ENCODE assay signal across 8 cellular contexts in genomic region chr1:39214714-39214997, GRCh38. TPM values are rescaled to one million over a fixed set of nuclear protein-coding genes. Genes with fewer than 3 reads are reported as not detected.
A peak's percentile ranks its signal among the peaks of the same experiment; 100 is the strongest.
DNase-seq lines count a peak whose midpoint lies in the region; ATAC-seq, FAIRE-seq and TF ChIP-seq lines count a peak whose summit lies in the region.

No MANE protein-coding gene starts in this region.

- FAIRE-seq in K562 (lab: Jason Lieb, UNC) = no peak

- H3K4me1 Mint-ChIP-seq in MCF 10A (ENCODE audit: insufficient read depth, unreplicated experiment) = peaks cover 33% of the 10 kb centered on the region
- peaks cover 29% of the 10 kb centered on the region for H3K4me1 Mint-ChIP-seq in mesothelial cell of epicardium

- H3K27me3 ChIP-seq in breast epithelium = no peaks in the 10 kb centered on the region
- H3K27me3 ChIP-seq in K562 (ENCODE audit: control insufficient read depth in 2 of 2, insufficient read depth in 2 of 2, low read length in 2 of 2) = no peaks in the 10 kb centered on the region; a peak in 1 of 5 replicates
- H3K27me3 ChIP-seq in upper lobe of right lung = no peaks in the 10 kb centered on the region

- H3K36me3 ChIP-seq in breast epithelium (no peaks in the 10 kb centered on the region), K562 (ENCODE audit: control insufficient read depth, insufficient read depth, low read length) (peaks cover 6% of the 10 kb centered on the region; the same call in 1 of the 3 replicates), upper lobe of right lung (no peaks in the 10 kb centered on the region)

- H2AFZ ChIP-seq in K562 (ENCODE audit: low read depth, low read length) = peak overlapping the region; percentile 67; the same call in 1 of the 2 replicates

- BruUV-seq in MCF 10A (replicated peaks; lab: Mats Ljungman, UMichigan) = no TSS peak
- BruUV-seq in K562 (replicated peaks; lab: Mats Ljungman, UMichigan) = no TSS peak

- intact Hi-C loops in breast epithelium (cut with DNase I; ENCODE audit: low total_unique reads) = loop anchor here (10.0 kb wide), 1 partner anchor 1370 kb away; no protein-coding TSS in a partner anchor
- intact Hi-C loops in MCF 10A (cut with micrococcal nuclease) = no loop called here
- intact Hi-C loops in K562 (cut with micrococcal nuclease) = no loop called here
- intact Hi-C loops in upper lobe of right lung (cut with DNase I) = no loop called here

- H3K4me3 ChIP-seq in breast epithelium (peak overlapping the region in 1 of 3 donors; percentile 21), K562 (peak overlapping the region; percentile 36; the same call in 1 of the 2 replicates), upper lobe of right lung (no peak overlapping the region)

- in situ Hi-C loops in K562 (cut with MboI) = no loop called here

- H3K4me3 Mint-ChIP-seq in MCF 10A (ENCODE audit: unreplicated experiment) (no peak overlapping the region), mesothelial cell of epicardium (no peak overlapping the region)

- no peak for TF ChIP-seq EP300 in K562 (IDR thresholded peaks at IDR 0.05; ENCODE audit: low read length)

- H3K9ac ChIP-seq in K562 (ENCODE audit: insufficient read depth in 1 of 2, low read depth in 2 of 2, low read length in 2 of 2) = peak overlapping the region; percentile 60 to 86; a peak in 2 of 4 replicates

- H3K9me3 ChIP-seq in breast epithelium = no peaks in the 10 kb centered on the region
- no peaks in the 10 kb centered on the region for H3K9me3 ChIP-seq in K562 (replicated peaks; ENCODE audit: control insufficient read depth, insufficient read depth, low read depth, low read length)
- H3K9me3 ChIP-seq in upper lobe of right lung = no peaks in the 10 kb centered on the region

- no peak for DNase-seq in breast epithelium (ENCODE audit: low spot score in 2 of 2)
- no peak for DNase-seq in MCF 10A (ENCODE audit: unreplicated experiment)
- no peak for DNase-seq in K562 (ENCODE audit: extremely low read depth in 1 of 4, low spot score in 3 of 4)
- DNase-seq in mesothelial cell of epicardium (ENCODE audit: low spot score in 2 of 2, unreplicated experiment in 2 of 2) = no peak
- DNase-seq in upper lobe of right lung = no peak
- no peak for DNase-seq in middle frontal gyrus (ENCODE audit: extremely low spot score, low spot score)
- DNase-seq in DMS79 treated with DMSO at 0.1 percent for 48 hours (lab: John Stamatoyannopoulos, UW) = no peak

- CTCF ChIA-PET in MCF 10A (lab: Yijun Ruan, JAX) (interaction anchor here (0.6 to 3.9 kb wide), 7 partner anchors 7 to 486 kb away, joined by 3 to 21 read pairs (median 7); partner anchors contain the start of gene MACF1), K562 (lab: Yijun Ruan, JAX; ENCODE audit: low intra/inter-chr PET ratio) (no interaction called here)

- TF ChIP-seq POLR2A in breast epithelium (IDR thresholded peaks at IDR 0.05) = no peak
- no peak for TF ChIP-seq POLR2A in K562 (conservative IDR thresholded peaks at IDR 0.05)

- TF ChIP-seq CTCF in breast epithelium (IDR thresholded peaks at IDR 0.05) (no peak), MCF 10A (IDR thresholded peaks at IDR 0.05; ENCODE audit: unreplicated experiment) (no peak), K562 (IDR thresholded peaks at IDR 0.05 in 2 of 3, conservative IDR thresholded peaks at IDR 0.05 in 1 of 3; ENCODE audit: insufficient read depth in 2 of 3, low read depth in 1 of 3, low read length in 3 of 3) (no peak), mesothelial cell of epicardium (IDR thresholded peaks at IDR 0.05; ENCODE audit: unreplicated experiment) (no peak), upper lobe of right lung (IDR thresholded peaks at IDR 0.05) (no peak)

- H3K4me1 ChIP-seq in breast epithelium (peaks cover 0 to 10% of the 10 kb centered on the region in 2 donors), K562 (replicated peaks in 1 of 2; ENCODE audit: control insufficient read depth in 2 of 2, insufficient read depth in 2 of 2, low read length in 2 of 2) (peaks cover 23 to 57% of the 10 kb centered on the region in 2 experiments), upper lobe of right lung (peaks cover 74% of the 10 kb centered on the region)

- H3K27ac ChIP-seq in breast epithelium = peak overlapping the region; percentile 66 to 86
- H3K27ac ChIP-seq in K562 (ENCODE audit: extremely low read depth, low read depth, low read length) = peak overlapping the region; percentile 79
- peak overlapping the region; percentile 61 for H3K27ac ChIP-seq in upper lobe of right lung

- H4K20me1 ChIP-seq in K562 (replicated peaks; ENCODE audit: control insufficient read depth, insufficient read depth, low read length) = peaks cover 10% of the 10 kb centered on the region

- WGBS in K562 (ENCODE audit: insufficient coverage, low coverage, missing lambda C conversion rate) = 0% methylated on average over 1 of the region's 1 CpG

- H3K27ac Mint-ChIP-seq in MCF 10A (ENCODE audit: low read depth, unreplicated experiment) (no peak overlapping the region), mesothelial cell of epicardium (peak overlapping the region; percentile 62)

- no peaks in the 10 kb centered on the region for H3K9me3 Mint-ChIP-seq in MCF 10A (ENCODE audit: unreplicated experiment)
- no peaks in the 10 kb centered on the region for H3K9me3 Mint-ChIP-seq in mesothelial cell of epicardium

- H3K36me3 Mint-ChIP-seq in MCF 10A (ENCODE audit: insufficient read depth, unreplicated experiment) (no peaks in the 10 kb centered on the region), mesothelial cell of epicardium (no peaks in the 10 kb centered on the region)

- peak; percentile 12 for ATAC-seq in K562
- peak; percentile 28 for ATAC-seq in upper lobe of right lung
- ATAC-seq in HG03565 (IDR thresholded peaks at IDR 0.05; ENCODE audit: unreplicated experiment) = no peak

- peaks cover 83% of the 10 kb centered on the region for H3K79me2 ChIP-seq in K562 (ENCODE audit: control insufficient read depth, insufficient read depth, low read length)

- TF ChIP-seq RAD21 in K562 (CRISPR knock-in tag; conservative IDR thresholded peaks at IDR 0.05 in 1 of 2, IDR thresholded peaks at IDR 0.05 in 1 of 2) = no peak

- POLR2A ChIA-PET in MCF 10A (lab: Yijun Ruan, JAX) (interaction anchor here (0.6 to 4.9 kb wide), 13 partner anchors 9 to 112 kb away, joined by 3 to 39 read pairs (median 4); partner anchors contain the start of gene MACF1), K562 (lab: Yijun Ruan, JAX) (interaction anchor here (0.6 to 5.6 kb wide), 16 partner anchors 9 to 1732 kb away, joined by 3 to 61 read pairs (median 4); partner anchors contain the start of gene MACF1)

- H3K9me1 ChIP-seq in K562 (ENCODE audit: control insufficient read depth, insufficient read depth, low read length) = no peaks in the 10 kb centered on the region

- H3K27me3 Mint-ChIP-seq in MCF 10A (ENCODE audit: insufficient read depth, unreplicated experiment) = no peaks in the 10 kb centered on the region
- no peaks in the 10 kb centered on the region for H3K27me3 Mint-ChIP-seq in mesothelial cell of epicardium (ENCODE audit: low read depth)

- H3K4me2 ChIP-seq in K562 (ENCODE audit: insufficient read depth, low read length) = peak overlapping the region; percentile 70

TF ChIP-seq in K562, 482 proteins besides CTCF, POLR2A, EP300 and RAD21:
- TF ChIP-seq IFI16 (CRISPR knock-in tag; IDR thresholded peaks at IDR 0.05) = no peak
- 0 out of 2 replicates have a peak, but pooled peaks have one; percentile 3 for TF ChIP-seq ZNF584 (CRISPR knock-in tag; IDR thresholded peaks at IDR 0.05; ENCODE audit: low read depth)

RNA-seq across cellular contexts. Expression of gene MACF1, which starts 10.2 kb away (rescaled TPM):
- 100 to 1,000 TPM; 279 to 350 (median 325) TPM for total RNA-seq in breast epithelium
- total RNA-seq in MCF 10A (2022) = 188 and 197 TPM in 2 replicates
- total RNA-seq in K562 (2011; cell fraction: chromatin; rRNA removed; ENCODE audit: low replicate concordance) = 567 and 1,155 TPM in 2 replicates
- total RNA-seq in K562 (2011; cell fraction: nucleolus; rRNA removed) = 256 and 329 TPM in 2 replicates
- 400 and 459 TPM in 2 replicates for total RNA-seq in K562 (2011; cell fraction: nucleoplasm; rRNA removed)
- total RNA-seq in K562 (2014; rRNA removed) = 147 and 152 TPM in 2 replicates
- 149 and 159 TPM in 2 replicates for total RNA-seq in K562 (2014; rRNA removed; fragmentation: Illumina TruSeq; extraction: Trizol)
- total RNA-seq in K562 (2015; rRNA removed; fragmentation: Illumina TruSeq; extraction: Trizol) = 223 and 232 TPM in 2 replicates
- 175 and 200 TPM in 2 replicates for total RNA-seq in K562 (2021)
- 71.6 and 72.1 TPM in 2 replicates for polyA plus RNA-seq in K562 (2011; rRNA removed)
- polyA plus RNA-seq in K562 (2011; cell fraction: cytosol; rRNA removed) = 35.7 and 47.7 TPM in 2 replicates
- 255 and 292 TPM in 2 replicates for polyA plus RNA-seq in K562 (2011; cell fraction: nucleus; rRNA removed)
- 97.8 and 152 TPM in 2 replicates for polyA plus RNA-seq in K562 (2012)
- 99.7 and 112 TPM in 2 replicates for polyA plus RNA-seq in K562 (2014; fragmentation: Illumina TruSeq; extraction: Trizol)
- polyA plus RNA-seq in K562 (2014; fragmentation: Nextera tagmentation; extraction: Ambion mirVana) = 10 to 100 TPM; 13.2 to 21.2 TPM
- 86.1 and 96.3 TPM in 2 replicates for polyA plus RNA-seq in K562 (2014; rRNA removed)
- polyA minus RNA-seq in K562 (2011; rRNA and poly(A)+ RNA removed) = 480 TPM in 2 replicates
- polyA minus RNA-seq in K562 (2011; cell fraction: cytosol; rRNA and poly(A)+ RNA removed) = 137 and 164 TPM in 2 replicates
- 348 and 753 TPM in 2 replicates for polyA minus RNA-seq in K562 (2011; cell fraction: nucleus; rRNA and poly(A)+ RNA removed)
- total RNA-seq in mesothelial cell of epicardium = 282 to 301 TPM (median 283 TPM) in 3 replicates
- 814 TPM for total RNA-seq in upper lobe of right lung
